ENCODE assay signal across 19 cellular contexts in genomic region chr16:84196101-84196500, GRCh38. TPM values are rescaled to one million over a fixed set of nuclear protein-coding genes. Genes with fewer than 3 reads are reported as not detected.
DNase-seq lines count a peak whose midpoint lies in the region; ATAC-seq, FAIRE-seq and TF ChIP-seq lines count a peak whose summit lies in the region.
"Had no signal": no experiment of that assay in that cellular context is flagged by ENCODE, and none has a peak within 500 bp of the region (broad histone marks: within the 10 kb centered on the region; RNA-seq: fewer than 3 reads in every experiment).

No MANE protein-coding gene starts in this region.

- no peaks in the 10 kb centered on the region for H3K79me1 ChIP-seq in neuronal stem cell (ENCODE audit: low read depth, low read length)

- no peak overlapping the region for H3K4me2 ChIP-seq in neuronal stem cell (ENCODE audit: insufficient read depth, low read length, poor library complexity, severe bottlenecking)
- H3K4me2 ChIP-seq: GM23338, KMS-11 had no signal

- H3K36me3 ChIP-seq in H7 (replicated peaks; ENCODE audit: control insufficient read depth, insufficient read depth, low read length): no peaks in the 10 kb centered on the region
- H3K36me3 ChIP-seq in bronchial epithelial cell (ENCODE audit: control insufficient read depth, insufficient read depth, low read length): no peaks in the 10 kb centered on the region
- no peaks in the 10 kb centered on the region for H3K36me3 ChIP-seq in neuronal stem cell (replicated peaks in 1 of 2; ENCODE audit: control insufficient read depth in 2 of 2, insufficient read depth in 2 of 2, low read length in 2 of 2)

- H2BK120ac ChIP-seq in neuronal stem cell (ENCODE audit: low read depth, low read length): no peak overlapping the region

- H3K4me1 Mint-ChIP-seq in activated CD8-positive, alpha-beta T cell treated with anti-CD3 and anti-CD28 coated beads, Interleukin-2, amount 10 ng/mL, durations not matched to agents 7 days and 5 days (ENCODE audit: low read depth): peaks cover 20% of the 10 kb centered on the region

- H3K27me3 ChIP-seq in H7 (ENCODE audit: control insufficient read depth, insufficient read depth, low read length) (no peaks in the 10 kb centered on the region), bronchial epithelial cell (ENCODE audit: control insufficient read depth, insufficient read depth, low read length) (no peaks in the 10 kb centered on the region), neuronal stem cell (ENCODE audit: control insufficient read depth in 3 of 3, insufficient read depth in 3 of 3, low read depth in 1 of 3, low read length in 3 of 3) (peaks cover 0 to 52% (median 0%) of the 10 kb centered on the region in 3 experiments)

- H3K18ac ChIP-seq in neuronal stem cell (ENCODE audit: low read length): peak overlapping the region; percentile 78

- H3K14ac ChIP-seq in neuronal stem cell (ENCODE audit: low read length): peak overlapping the region; percentile 94

- H2BK12ac ChIP-seq in neuronal stem cell (ENCODE audit: low read length): peak overlapping the region; percentile 97

- no peak overlapping the region for H3K27ac ChIP-seq in neuronal stem cell (replicated peaks; ENCODE audit: low read length)
- H3K27ac ChIP-seq: C4-2B, KMS-11, SK-N-MC had no signal

- H3K23ac ChIP-seq in neuronal stem cell (ENCODE audit: low read depth, low read length, poor library complexity): peak overlapping the region; percentile 90

- H4K91ac ChIP-seq in neuronal stem cell (ENCODE audit: low read depth, low read length, poor library complexity): peak overlapping the region; percentile 23

- H2AFZ ChIP-seq in neuronal stem cell (ENCODE audit: low read length): peak overlapping the region; percentile 49

- peak overlapping the region; percentile 43 for H2BK15ac ChIP-seq in neuronal stem cell (ENCODE audit: low read length)

- no peaks in the 10 kb centered on the region for H3K9me3 Mint-ChIP-seq in activated CD8-positive, alpha-beta T cell treated with anti-CD3 and anti-CD28 coated beads, Interleukin-2, amount 10 ng/mL, durations not matched to agents 7 days and 5 days (ENCODE audit: insufficient read depth)
- H3K9me3 Mint-ChIP-seq: GM23338 had no signal

- no peak overlapping the region for H4K8ac ChIP-seq in neuronal stem cell (ENCODE audit: low read depth, low read length)

- no peaks in the 10 kb centered on the region for H3K36me3 Mint-ChIP-seq in activated CD8-positive, alpha-beta T cell treated with anti-CD3 and anti-CD28 coated beads, Interleukin-2, amount 10 ng/mL, durations not matched to agents 7 days and 5 days (ENCODE audit: low read depth)

- H2BK5ac ChIP-seq in neuronal stem cell (ENCODE audit: low read length): no peak overlapping the region

- CTCF ChIA-PET in activated CD8-positive, alpha-beta T cell treated with anti-CD3 and anti-CD28 coated beads, Interleukin-2, amount 10 ng/mL, durations not matched to agents 7 days and 5 days (lab: Charles Lee): interaction anchor here (1.5 kb wide), 1 partner anchor 9 kb away, joined by 5 read pairs; the partner anchor contains the start of gene TAF1C

- FAIRE-seq in bronchial epithelial cell (lab: Jason Lieb, UNC): no peak
- FAIRE-seq: GM12892, GM18507 had no signal

- peak overlapping the region; percentile 36 for H3K9ac ChIP-seq in neuronal stem cell (ENCODE audit: low read depth, low read length, poor library complexity)
- H3K9ac ChIP-seq: KMS-11 had no signal

- H3K27me3 Mint-ChIP-seq in activated CD8-positive, alpha-beta T cell treated with anti-CD3 and anti-CD28 coated beads, Interleukin-2, amount 10 ng/mL, durations not matched to agents 7 days and 5 days (ENCODE audit: low read depth): peaks cover 2% of the 10 kb centered on the region

- H2AK5ac ChIP-seq in neuronal stem cell (ENCODE audit: low read depth, low read length): peak overlapping the region; percentile 81

- no peak overlapping the region for H3K4me3 Mint-ChIP-seq in activated CD8-positive, alpha-beta T cell treated with anti-CD3 and anti-CD28 coated beads, Interleukin-2, amount 10 ng/mL, durations not matched to agents 7 days and 5 days
- H3K4me3 Mint-ChIP-seq: GM23338 had no signal

- H3K27ac Mint-ChIP-seq in activated CD8-positive, alpha-beta T cell treated with anti-CD3 and anti-CD28 coated beads, Interleukin-2, amount 10 ng/mL, durations not matched to agents 7 days and 5 days: no peak overlapping the region
- H3K27ac Mint-ChIP-seq: GM23338 had no signal

- no CpG with 5 or more reads among the region's 16 CpGs for WGBS in neuronal stem cell (ENCODE audit: extremely low coverage in 2 of 2, insufficient read length in 2 of 2, insufficient replicate concordance in 1 of 2), 2 donors

- H3K9me3 ChIP-seq in neuronal stem cell (replicated peaks in 1 of 2; ENCODE audit: control insufficient read depth in 2 of 2, insufficient read depth in 1 of 2, low read depth in 1 of 2, low read length in 2 of 2): no peaks in the 10 kb centered on the region

- peak overlapping the region; percentile 53 for H3K4ac ChIP-seq in neuronal stem cell (ENCODE audit: low read length)

- TF ChIP-seq CTCF in bronchial epithelial cell (IDR thresholded peaks at IDR 0.05; ENCODE audit: insufficient read depth, low read length, severe bottlenecking): no peak

- DNase-seq in H7 (peak; percentile 56), bronchial epithelial cell (ENCODE audit: low read depth) (no peak), neuronal stem cell (ENCODE audit: low spot score) (no peak), NCI-H748 (lab: John Stamatoyannopoulos, UW; ENCODE audit: unreplicated experiment) (no peak)
- DNase-seq in activated CD8-positive, alpha-beta T cell treated with anti-CD3 and anti-CD28 coated beads, Interleukin-2, amount 10 ng/mL, durations not matched to agents 7 days and 5 days: no peak
- DNase-seq: DMS79, NCI-H1417 treated with DMSO at 0.1 percent for 48 hours, NCI-H187 treated with DMSO at 0.1 percent for 48 hours, NCI-H2227 treated with DMSO at 0.1 percent for 48 hours, NCI-H510A treated with DMSO at 0.1 percent for 48 hours, NCI-H82, SHP77 had no signal

- H3K4me3 ChIP-seq in H7 (ENCODE audit: insufficient read depth, low read depth, low read length) (no peak overlapping the region), bronchial epithelial cell (ENCODE audit: low read depth, low read length) (peak overlapping the region; percentile 43), neuronal stem cell (ENCODE audit: low read length in 2 of 2) (no peak overlapping the region)
- H3K4me3 ChIP-seq: GM23338, SK-N-MC had no signal

- no peaks in the 10 kb centered on the region for H3K4me1 ChIP-seq in neuronal stem cell (ENCODE audit: control insufficient read depth in 2 of 2, insufficient read depth in 1 of 2, low read depth in 1 of 2, low read length in 2 of 2)

- POLR2A ChIA-PET in activated CD8-positive, alpha-beta T cell treated with anti-CD3 and anti-CD28 coated beads, Interleukin-2, amount 10 ng/mL, durations not matched to agents 7 days and 5 days (lab: Charles Lee): no interaction called here

- ATAC-seq in activated CD8-positive, alpha-beta T cell treated with anti-CD3 and anti-CD28 coated beads, Interleukin-2, amount 10 ng/mL, durations not matched to agents 7 days and 5 days: no peak

RNA-seq across cellular contexts. Expression of gene ADAD2, which starts 5.1 kb away (rescaled TPM):
- 0.78 TPM in 1 of 2 replicates, not detected in the other for total RNA-seq in H7 (2014; rRNA removed; shearing (Covaris generic))
- not detected in 2 replicates for total RNA-seq in bronchial epithelial cell
- not detected for polyA plus RNA-seq in neuronal stem cell (2013, experiment 1 of 2)
- not detected for polyA plus RNA-seq in neuronal stem cell (2013, experiment 2 of 2)
- under 1 TPM in 1 of 2 experiments, not detected in 1; 0.18 TPM for total RNA-seq in activated CD8-positive, alpha-beta T cell treated with anti-CD3 and anti-CD28 coated beads, Interleukin-2, amount 10 ng/mL, durations not matched to agents 7 days and 5 days
- total RNA-seq: RPMI7951 had no signal

RNA-seq across cellular contexts. Expression of gene TAF1C, which starts 9.2 kb away (rescaled TPM):
- 38.8 and 51.9 TPM in 2 replicates for total RNA-seq in H7 (2014; rRNA removed; shearing (Covaris generic))
- total RNA-seq in bronchial epithelial cell: 7.3 and 7.9 TPM in 2 replicates
- polyA plus RNA-seq in neuronal stem cell (2013, experiment 1 of 2): 44.6 TPM
- 41.1 TPM for polyA plus RNA-seq in neuronal stem cell (2013, experiment 2 of 2)
- 10 to 100 TPM; 53.4 to 62.3 TPM for total RNA-seq in activated CD8-positive, alpha-beta T cell treated with anti-CD3 and anti-CD28 coated beads, Interleukin-2, amount 10 ng/mL, durations not matched to agents 7 days and 5 days

RNA-seq across cellular contexts. Expression of gene KCNG4, which starts 43.7 kb away (rescaled TPM):
- total RNA-seq in H7 (2014; rRNA removed; shearing (Covaris generic)): not detected in 2 replicates
- not detected in 2 replicates for total RNA-seq in bronchial epithelial cell
- not detected for polyA plus RNA-seq in neuronal stem cell (2013, experiment 1 of 2)
- polyA plus RNA-seq in neuronal stem cell (2013, experiment 2 of 2): not detected
- total RNA-seq in activated CD8-positive, alpha-beta T cell treated with anti-CD3 and anti-CD28 coated beads, Interleukin-2, amount 10 ng/mL, durations not matched to agents 7 days and 5 days: not detected
- total RNA-seq: RPMI7951 had no signal
- polyA plus RNA-seq: GM23338 had no signal

RNA-seq across cellular contexts. Expression of gene DNAAF1, which starts 51.0 kb away (rescaled TPM):
- 0.07 TPM in 1 of 2 replicates, not detected in the other for total RNA-seq in H7 (2014; rRNA removed; shearing (Covaris generic))
- total RNA-seq in bronchial epithelial cell: not detected in 2 replicates
- polyA plus RNA-seq in neuronal stem cell (2013, experiment 1 of 2): 0.21 TPM
- polyA plus RNA-seq in neuronal stem cell (2013, experiment 2 of 2): 0.24 TPM
- total RNA-seq in activated CD8-positive, alpha-beta T cell treated with anti-CD3 and anti-CD28 coated beads, Interleukin-2, amount 10 ng/mL, durations not matched to agents 7 days and 5 days: not detected
- total RNA-seq: RPMI7951 had no signal

RNA-seq across cellular contexts. Expression of gene HSDL1, which starts 51.1 kb away (rescaled TPM):
- total RNA-seq in H7 (2014; rRNA removed; shearing (Covaris generic)): 44.5 and 53.5 TPM in 2 replicates
- total RNA-seq in bronchial epithelial cell: 25.9 and 36.3 TPM in 2 replicates
- 43.5 TPM for polyA plus RNA-seq in neuronal stem cell (2013, experiment 1 of 2)
- polyA plus RNA-seq in neuronal stem cell (2013, experiment 2 of 2): 44.6 TPM
- total RNA-seq in activated CD8-positive, alpha-beta T cell treated with anti-CD3 and anti-CD28 coated beads, Interleukin-2, amount 10 ng/mL, durations not matched to agents 7 days and 5 days: 10 to 100 TPM; 10.4 to 12.3 TPM
